22 cellular contexts compared by ENCODE assay signal in the genomic region with DNA sequence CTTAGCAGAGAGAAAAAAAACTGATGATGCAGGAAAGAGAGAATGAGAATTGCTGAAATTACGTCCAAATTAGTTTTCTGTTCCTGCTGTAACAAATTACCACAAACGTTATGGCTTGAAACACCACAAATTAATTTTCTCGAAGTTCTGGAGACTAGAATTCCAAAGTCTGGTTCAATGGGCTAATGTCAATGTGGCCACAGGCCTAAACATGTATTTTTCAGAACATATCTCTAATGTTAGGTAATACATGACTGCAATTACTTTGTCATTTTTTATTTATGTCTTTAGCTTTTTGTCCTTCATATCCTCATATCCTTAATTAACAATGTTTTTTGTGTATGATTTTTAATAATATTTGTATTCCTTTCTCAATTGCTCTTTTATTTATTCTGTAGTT. TPM values are rescaled to one million over a fixed set of nuclear protein-coding genes. Genes with fewer than 3 reads are reported as not detected.
DNase-seq lines count a peak whose midpoint lies in the region; ATAC-seq, FAIRE-seq and TF ChIP-seq lines count a peak whose summit lies in the region.
"Had no signal": no experiment of that assay in that cellular context is flagged by ENCODE, and none has a peak within 500 bp of the region (broad histone marks: within the 10 kb centered on the region; RNA-seq: fewer than 3 reads in every experiment).

No MANE protein-coding gene starts in this region.

- H3K4me2 ChIP-seq in A549 = no peak overlapping the region
- H3K4me2 ChIP-seq: BLaER1 treated with 17β-estradiol and CSF1 and Interleukin-3, amounts not matched to agents 10 nM and 100 nM had no signal

- FAIRE-seq in A549 (lab: Jason Lieb, UNC) = no peak
- FAIRE-seq: A204.1, GM12891, GM18507, H54 had no signal

- WGBS in A549 (ENCODE audit: missing lambda C conversion rate) = 90% methylated on average over 3 of the region's 3 CpGs

- H3K9me3 ChIP-seq in A549 = peaks cover 47% of the 10 kb centered on the region
- no peaks in the 10 kb centered on the region for H3K9me3 ChIP-seq in adipocyte (ENCODE audit: control insufficient read depth, low read length)
- H3K9me3 ChIP-seq: BE2C, HAP-1 had no signal

- no peak for TF ChIP-seq CTCF in A549 (IDR thresholded peaks at IDR 0.05)

- no peak for TF ChIP-seq RAD21 in A549 (conservative IDR thresholded peaks at IDR 0.05 in 1 of 2, IDR thresholded peaks at IDR 0.05 in 1 of 2)

- H3K27ac ChIP-seq in A549 (peak overlapping the region; percentile 78 to 98), epithelial cell of prostate (peak overlapping the region; percentile 46)
- H3K27ac ChIP-seq: BLaER1 treated with 17β-estradiol and CSF1 and Interleukin-3, amounts not matched to agents 10 nM and 100 nM had no signal

- H3K9ac ChIP-seq in adipocyte (ENCODE audit: low read length) = peak overlapping the region; percentile 5
- H3K9ac ChIP-seq: BLaER1 treated with 17β-estradiol and CSF1 and Interleukin-3, amounts not matched to agents 10 nM and 100 nM had no signal

- ATAC-seq in A549 (no peak), HG03342 (IDR thresholded peaks at IDR 0.05; ENCODE audit: unreplicated experiment) (no peak), GM21528 (IDR thresholded peaks at IDR 0.05; ENCODE audit: low FRiP score, unreplicated experiment) (no peak)

- no peaks in the 10 kb centered on the region for H3K27me3 ChIP-seq in adipocyte (replicated peaks; ENCODE audit: control insufficient read depth, insufficient read depth, low read length)
- H3K27me3 ChIP-seq: BE2C; BLaER1 treated with 17β-estradiol and CSF1 and Interleukin-3, amounts not matched to agents 10 nM and 100 nM had no signal

- no peak for TF ChIP-seq EP300 in A549 (IDR thresholded peaks at IDR 0.05)

- POLR2A ChIA-PET in A549 (lab: Yijun Ruan, JAX) = no interaction called here

- H3K4me3 ChIP-seq in A549 (no peak overlapping the region), adipocyte (ENCODE audit: low read length) (no peak overlapping the region)
- H3K4me3 ChIP-seq: BLaER1 treated with 17β-estradiol and CSF1 and Interleukin-3, amounts not matched to agents 10 nM and 100 nM; HAP-1 had no signal

- peaks cover 21% of the 10 kb centered on the region for H3K4me1 ChIP-seq in A549
- H3K4me1 ChIP-seq in adipocyte (ENCODE audit: control insufficient read depth, insufficient read depth, low read length) = peaks cover 30% of the 10 kb centered on the region
- H3K4me1 ChIP-seq: BE2C, HAP-1 had no signal

- peaks cover 2% of the 10 kb centered on the region for H3K36me3 ChIP-seq in adipocyte (ENCODE audit: control insufficient read depth, insufficient read depth, low read length, severe bottlenecking)
- H3K36me3 ChIP-seq: BE2C; BLaER1 treated with 17β-estradiol and CSF1 and Interleukin-3, amounts not matched to agents 10 nM and 100 nM; HAP-1 had no signal

- TF ChIP-seq POLR2A in A549 (IDR thresholded peaks at IDR 0.05; ENCODE audit: low read length) = no peak

- DNase-seq in A549 (ENCODE audit: low read depth in 1 of 2, low spot score in 1 of 2) (no peak), adipocyte (ENCODE audit: low read depth) (no peak), epithelial cell of prostate (ENCODE audit: low read depth, low spot score) (no peak), glomerular visceral epithelial cell (ENCODE audit: extremely low spot score) (no peak)
- DNase-seq: ACHN; AML-193; BE2C; CD4-positive, alpha-beta T cell; CD8-positive, alpha-beta memory T cell; DMS53; DMS79 treated with DMSO at 0.1 percent for 48 hours; GF-D8; GOT3; HFFc6 had no signal

- CTCF ChIA-PET in A549 (lab: Yijun Ruan, JAX) = interaction anchor here (1.2 kb wide), 1 partner anchor 241 kb away, joined by 4 read pairs; no protein-coding TSS in a partner anchor

TF ChIP-seq in A549, 52 proteins besides CTCF, POLR2A, EP300 and RAD21:
- no peak for TF ChIP-seq RNF2 (IDR thresholded peaks at IDR 0.05; ENCODE audit: borderline replicate concordance, low read depth)
- TF ChIP-seq E2F6 (IDR thresholded peaks at IDR 0.05; ENCODE audit: borderline replicate concordance, low read depth) = no peak
- TF ChIP-seq NPAS2 (CRISPR knock-in tag; IDR thresholded peaks at IDR 0.05; ENCODE audit: borderline replicate concordance) = no peak
- TF ChIP-seq ZC3H11A (IDR thresholded peaks at IDR 0.05) = no peak
- no peak for TF ChIP-seq ZNF302 (CRISPR knock-in tag; IDR thresholded peaks at IDR 0.05)
- no peak for TF ChIP-seq HOXA7 (CRISPR knock-in tag; IDR thresholded peaks at IDR 0.05)
- TF ChIP-seq, protein P1, sequence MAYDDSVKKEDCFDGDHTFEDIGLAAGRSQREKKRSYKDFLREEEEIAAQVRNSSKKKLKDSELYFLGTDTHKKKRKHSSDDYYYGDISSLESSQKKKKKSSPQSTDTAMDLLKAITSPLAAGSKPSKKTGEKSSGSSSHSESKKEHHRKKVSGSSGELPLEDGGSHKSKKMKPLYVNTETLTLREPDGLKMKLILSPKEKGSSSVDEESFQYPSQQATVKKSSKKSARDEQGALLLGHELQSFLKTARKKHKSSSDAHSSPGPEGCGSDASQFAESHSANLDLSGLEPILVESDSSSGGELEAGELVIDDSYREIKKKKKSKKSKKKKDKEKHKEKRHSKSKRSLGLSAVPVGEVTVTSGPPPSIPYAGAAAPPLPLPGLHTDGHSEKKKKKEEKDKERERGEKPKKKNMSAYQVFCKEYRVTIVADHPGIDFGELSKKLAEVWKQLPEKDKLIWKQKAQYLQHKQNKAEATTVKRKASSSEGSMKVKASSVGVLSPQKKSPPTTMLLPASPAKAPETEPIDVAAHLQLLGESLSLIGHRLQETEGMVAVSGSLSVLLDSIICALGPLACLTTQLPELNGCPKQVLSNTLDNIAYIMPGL (CRISPR knock-in tag; IDR thresholded peaks at IDR 0.05; ENCODE audit: borderline replicate concordance) = no peak
- no peak for TF ChIP-seq ZFP36 (IDR thresholded peaks at IDR 0.05; ENCODE audit: borderline replicate concordance, partially characterized antibody)
- no peak for TF ChIP-seq FOXS1 (CRISPR knock-in tag; IDR thresholded peaks at IDR 0.05)
- no peak for TF ChIP-seq CBX8 (IDR thresholded peaks at IDR 0.05)
- no peak for TF ChIP-seq HOXB5 (CRISPR knock-in tag; IDR thresholded peaks at IDR 0.05)
- no peak for TF ChIP-seq NR3C1 (IDR thresholded peaks at IDR 0.05)
- no peak for TF ChIP-seq RFX5 (IDR thresholded peaks at IDR 0.05)
- no peak for TF ChIP-seq MAZ (IDR thresholded peaks at IDR 0.05; ENCODE audit: borderline replicate concordance, low read depth, low read length)
- TF ChIP-seq SREBF2 (IDR thresholded peaks at IDR 0.05) = no peak
- TF ChIP-seq TFCP2L1 (CRISPR knock-in tag; IDR thresholded peaks at IDR 0.05) = no peak
- TF ChIP-seq GATA3 (IDR thresholded peaks at IDR 0.05; ENCODE audit: borderline replicate concordance) = no peak
- no peak for TF ChIP-seq JUN (IDR thresholded peaks at IDR 0.05)
- no peak for TF ChIP-seq EHF (CRISPR knock-in tag; IDR thresholded peaks at IDR 0.05)
- no peak for TF ChIP-seq CEBPB (IDR thresholded peaks at IDR 0.05)

RNA-seq across cellular contexts. Expression of gene AKR1C3, which starts 3.0 kb away (rescaled TPM):
- polyA plus RNA-seq in A549 (2011; rRNA removed) = 3,820 and 4,867 TPM in 2 replicates
- polyA plus RNA-seq in A549 (2012; cell fraction: cytosol; rRNA removed) = 1,990 and 2,211 TPM in 2 replicates
- 1,508 and 2,046 TPM in 2 replicates for polyA plus RNA-seq in A549 (2012; cell fraction: nucleus; rRNA removed)
- 1,744 to 2,157 TPM (median 1,998 TPM) in 3 replicates for polyA plus RNA-seq in A549 (2017; fragmentation: RNase III; extraction: RNeasy Plus Mini Kit Qiagen cat#74134 plus additional on column Dnase treatment)
- 1,379 and 1,525 TPM in 2 replicates for polyA minus RNA-seq in A549 (2011; rRNA and poly(A)+ RNA removed)
